ENCODE assay signal across 8 cellular contexts in genomic region chr2:181904022-181904632, GRCh38. TPM values are rescaled to one million over a fixed set of nuclear protein-coding genes. Genes with fewer than 3 reads are reported as not detected.
A peak's percentile ranks its signal among the peaks of the same experiment; 100 is the strongest.
DNase-seq lines count a peak whose midpoint lies in the region; ATAC-seq and TF ChIP-seq lines count a peak whose summit lies in the region.

No MANE protein-coding gene starts in this region.

- peak; percentile 54 for ATAC-seq in HG02870 (IDR thresholded peaks at IDR 0.05; ENCODE audit: unreplicated experiment)

- H3K4me3 ChIP-seq in fibroblast of villous mesenchyme (ENCODE audit: low read depth, low read length) = no peak overlapping the region
- no peak overlapping the region for H3K4me3 ChIP-seq in retinal pigment epithelial cell (ENCODE audit: low read length)

- peak; percentile 63 for TF ChIP-seq CTCF in fibroblast of villous mesenchyme (IDR thresholded peaks at IDR 0.05; ENCODE audit: insufficient read depth, low read depth, low read length)
- TF ChIP-seq CTCF in retinal pigment epithelial cell (conservative IDR thresholded peaks at IDR 0.05; ENCODE audit: low read depth, low read length) = peak; percentile 63

- peak; percentile 19 for DNase-seq in NCI-H1105 treated with DMSO at 0.1 percent for 48 hours (lab: John Stamatoyannopoulos, UW)
- DNase-seq in NCI-H1105 (lab: John Stamatoyannopoulos, UW) = no peak
- DNase-seq in SK-N-DZ (ENCODE audit: low spot score) = peak; percentile 38
- peak; percentile 63 for DNase-seq in fibroblast of villous mesenchyme (ENCODE audit: low read depth)
- DNase-seq in retinal pigment epithelial cell (ENCODE audit: low read depth) = no peak
- no peak for DNase-seq in stimulated activated CD4-positive, alpha-beta T cell treated with anti-CD3 and anti-CD28 coated beads, Interleukin-2, amount 100 ng/mL, for 24 hours
- DNase-seq in HK-2 (ENCODE audit: unreplicated experiment) = no peak

RNA-seq across cellular contexts. Expression of gene ITPRID2, which starts 12.6 kb away (rescaled TPM):
- 29.5 and 47.1 TPM in 2 replicates for polyA plus RNA-seq in SK-N-DZ (2014; cell fraction: cytosol; rRNA removed)
- polyA plus RNA-seq in SK-N-DZ (2014; cell fraction: nucleus; rRNA removed) = 49.5 and 63.1 TPM in 2 replicates
- 213 and 301 TPM in 2 replicates for total RNA-seq in fibroblast of villous mesenchyme

Comparison
In these comparisons a context has a peak if more than half of its experiments do, and no peak if none do; other contexts are left out.
1. DNase-seq: peak in NCI-H1105 treated with DMSO at 0.1 percent for 48 hours (single experiment), SK-N-DZ (single experiment) and fibroblast of villous mesenchyme (single experiment); none in NCI-H1105 (single experiment), retinal pigment epithelial cell (single experiment), stimulated activated CD4-positive, alpha-beta T cell treated with anti-CD3 and anti-CD28 coated beads, Interleukin-2, amount 100 ng/mL, for 24 hours (0 of 2) and HK-2 (single experiment).